Comparison of ENCODE assay signal across 25 cellular contexts in genomic region chr1:153800516-153800915, GRCh38. TPM values are rescaled to one million over a fixed set of nuclear protein-coding genes. Genes with fewer than 3 reads are reported as not detected.
DNase-seq lines count a peak whose midpoint lies in the region; ATAC-seq, FAIRE-seq and TF ChIP-seq lines count a peak whose summit lies in the region.
"Had no signal": no experiment of that assay in that cellular context is flagged by ENCODE, and none has a peak within 500 bp of the region (broad histone marks: within the 10 kb centered on the region; RNA-seq: fewer than 3 reads in every experiment).

No MANE protein-coding gene starts in this region.

- intact Hi-C loops in testis (cut with DNase I; ENCODE audit: low total_unique reads) = no loop called here
- intact Hi-C loops in left colon (cut with DNase I, micrococcal nuclease) = no loop called here

- TF ChIP-seq CTCF in RWPE2 (IDR thresholded peaks at IDR 0.05; ENCODE audit: poor library complexity, severe bottlenecking) (no peak), liver (IDR thresholded peaks at IDR 0.05; ENCODE audit: low read depth, low read length, missing input control) (no peak), testis (IDR thresholded peaks at IDR 0.05) (no peak)

- ATAC-seq in RWPE2 (ENCODE audit: low read depth) (no peak), left colon (no peak), GM21447 (IDR thresholded peaks at IDR 0.05; ENCODE audit: unreplicated experiment) (no peak)
- ATAC-seq: SK-N-SH treated with all-trans-retinoic acid at 6 μM for 48 hours, WTC11 had no signal

- no peaks in the 10 kb centered on the region for H3K9me3 Mint-ChIP-seq in activated naive CD4-positive, alpha-beta T cell treated with anti-CD3 and anti-CD28 coated beads, Interleukin-2, amount 10 ng/mL, durations not matched to agents 7 days and 5 days
- H3K9me3 Mint-ChIP-seq: WTC11 had no signal

- no peak for FAIRE-seq in HTR-8/SVneo (lab: Jason Lieb, UNC)
- FAIRE-seq: GM12891, H54 had no signal

- no peak overlapping the region for H3K9ac ChIP-seq in liver (ENCODE audit: low read depth in 1 of 2, low read length in 2 of 2)

- H3K27me3 ChIP-seq in RWPE2 (ENCODE audit: insufficient read depth, poor library complexity, severe bottlenecking) = no peaks in the 10 kb centered on the region
- H3K27me3 ChIP-seq in liver (ENCODE audit: control insufficient read depth in 4 of 4, insufficient read depth in 4 of 4, low read length in 3 of 4) = no peaks in the 10 kb centered on the region
- no peaks in the 10 kb centered on the region for H3K27me3 ChIP-seq in testis

- peak overlapping the region; percentile 6 for H3K27ac Mint-ChIP-seq in activated naive CD4-positive, alpha-beta T cell treated with anti-CD3 and anti-CD28 coated beads, Interleukin-2, amount 10 ng/mL, durations not matched to agents 7 days and 5 days
- H3K27ac Mint-ChIP-seq: WTC11 had no signal

- H3K4me1 Mint-ChIP-seq in activated naive CD4-positive, alpha-beta T cell treated with anti-CD3 and anti-CD28 coated beads, Interleukin-2, amount 10 ng/mL, durations not matched to agents 7 days and 5 days = peaks cover 41% of the 10 kb centered on the region

- no peak overlapping the region for H3K4me3 Mint-ChIP-seq in activated naive CD4-positive, alpha-beta T cell treated with anti-CD3 and anti-CD28 coated beads, Interleukin-2, amount 10 ng/mL, durations not matched to agents 7 days and 5 days
- H3K4me3 Mint-ChIP-seq: WTC11 had no signal

- TF ChIP-seq RAD21 in liver (IDR thresholded peaks at IDR 0.05) = peak in 1 of 2 donors; percentile 41

- H3K9me3 ChIP-seq in RWPE2 (ENCODE audit: severe bottlenecking) (no peaks in the 10 kb centered on the region), liver (ENCODE audit: control insufficient read depth in 4 of 4, low read length in 3 of 4) (no peaks in the 10 kb centered on the region), testis (no peaks in the 10 kb centered on the region)

- CTCF ChIA-PET in activated naive CD4-positive, alpha-beta T cell treated with anti-CD3 and anti-CD28 coated beads, Interleukin-2, amount 10 ng/mL, durations not matched to agents 7 days and 5 days (lab: Charles Lee) = no interaction called here

- TF ChIP-seq POLR2A in testis (IDR thresholded peaks at IDR 0.05) = no peak

- H3K4me3 ChIP-seq in RWPE2 (ENCODE audit: severe bottlenecking) = no peak overlapping the region
- H3K4me3 ChIP-seq in liver (ENCODE audit: low read depth in 1 of 3, low read length in 3 of 3) = no peak overlapping the region
- no peak overlapping the region for H3K4me3 ChIP-seq in testis
- H3K4me3 ChIP-seq: lung, skin epidermis had no signal

- 32% methylated on average over 7 of the region's 7 CpGs for WGBS in liver
- 53 to 100% methylated on average over 1 to 4 of the region's 7 CpGs for WGBS in testis, 2 donors

- no peaks in the 10 kb centered on the region for H3K36me3 ChIP-seq in RWPE2 (ENCODE audit: low read depth)
- H3K36me3 ChIP-seq in liver (ENCODE audit: control insufficient read depth in 4 of 4, insufficient read depth in 3 of 4, low read depth in 1 of 4, low read length in 3 of 4) = no peaks in the 10 kb centered on the region
- H3K36me3 ChIP-seq in testis (ENCODE audit: low read depth, missing control alignments) = no peaks in the 10 kb centered on the region

- peaks cover 22% of the 10 kb centered on the region for H3K36me3 Mint-ChIP-seq in activated naive CD4-positive, alpha-beta T cell treated with anti-CD3 and anti-CD28 coated beads, Interleukin-2, amount 10 ng/mL, durations not matched to agents 7 days and 5 days
- H3K36me3 Mint-ChIP-seq: WTC11 had no signal

- no peak overlapping the region for H3K27ac ChIP-seq in RWPE2 (ENCODE audit: poor library complexity, severe bottlenecking)
- peak overlapping the region in 1 of 2 donors; percentile 9 for H3K27ac ChIP-seq in liver (ENCODE audit: low read depth in 1 of 2, low read length in 2 of 2)
- H3K27ac ChIP-seq in testis = no peak overlapping the region
- H3K27ac ChIP-seq: C4-2B had no signal

- H3K4me1 ChIP-seq in RWPE2 (ENCODE audit: insufficient read depth, poor library complexity, severe bottlenecking) = no peaks in the 10 kb centered on the region
- H3K4me1 ChIP-seq in liver (ENCODE audit: control insufficient read depth in 4 of 4, insufficient read depth in 4 of 4, low read length in 3 of 4) = peaks cover 2 to 19% (median 13%) of the 10 kb centered on the region in 4 donors
- no peaks in the 10 kb centered on the region for H3K4me1 ChIP-seq in testis

- DNase-seq in activated naive CD4-positive, alpha-beta T cell treated with anti-CD3 and anti-CD28 coated beads, Interleukin-2, amount 10 ng/mL, durations not matched to agents 7 days and 5 days = no peak
- no peak for DNase-seq in activated naive CD4-positive, alpha-beta T cell (lab: John Stamatoyannopoulos, UW)
- DNase-seq in RWPE2 (ENCODE audit: low spot score) (peak; percentile 25), testis (peak; percentile 12), left colon (no peak), HTR-8/SVneo (ENCODE audit: insufficient read length, low spot score) (no peak)
- DNase-seq: ACHN; activated CD4-positive, alpha-beta T cell treated with anti-CD3 and anti-CD28 coated beads, Interleukin-2, amount 50 U/mL, for 4 hours; activated naive CD4-positive, alpha-beta T cell treated with Interleukin-2 at 50 U/mL for 16 hours; islet precursor cell; NCI-H1092; NCI-H2029; NCI-H226; NCI-H748 treated with DMSO at 0.1 percent for 48 hours; nucleus accumbens; T-helper 9 cell had no signal

- peaks cover 4% of the 10 kb centered on the region for H3K27me3 Mint-ChIP-seq in activated naive CD4-positive, alpha-beta T cell treated with anti-CD3 and anti-CD28 coated beads, Interleukin-2, amount 10 ng/mL, durations not matched to agents 7 days and 5 days

TF ChIP-seq in liver, 16 proteins besides CTCF, POLR2A, EP300 and RAD21:
- TF ChIP-seq EGR1 (IDR thresholded peaks at IDR 0.05; ENCODE audit: low read depth in 2 of 2) (peak; percentile 46 to 76), FOXA2 (IDR thresholded peaks at IDR 0.05) (no peak), RXRA (IDR thresholded peaks at IDR 0.05) (peak; percentile 83 to 89), NR2F2 (IDR thresholded peaks at IDR 0.05) (no peak), GABPA (IDR thresholded peaks at IDR 0.05 in 1 of 2, conservative IDR thresholded peaks at IDR 0.05 in 1 of 2) (no peak), YY1 (IDR thresholded peaks at IDR 0.05) (peak; percentile 42), HNF4A (conservative IDR thresholded peaks at IDR 0.05) (peak; percentile 24 to 36), FOXA1 (IDR thresholded peaks at IDR 0.05) (no peak), SP1 (IDR thresholded peaks at IDR 0.05) (peak; percentile 55), TAF1 (conservative IDR thresholded peaks at IDR 0.05) (no peak)

RNA-seq across cellular contexts. Expression of gene SLC27A3, which starts 25.3 kb away (rescaled TPM):
- total RNA-seq in liver (10 to 100 TPM; 18.1 to 29.1 TPM), testis (10 to 100 TPM; 38.5 to 54.9 TPM), left colon (10 to 100 TPM; 22.5 to 24.8 TPM)
- polyA plus RNA-seq in liver (10 to 100 TPM; 27.2 to 47.4 TPM), testis (ENCODE audit: insufficient read depth, low read depth, low replicate concordance) (83.3 TPM)

Comparison
In these comparisons a context has a peak if more than half of its experiments do, and no peak if none do; other contexts are left out.
1. DNase-seq: peak in RWPE2 (single experiment) and testis (single experiment); none in activated naive CD4-positive, alpha-beta T cell treated with anti-CD3 and anti-CD28 coated beads, Interleukin-2, amount 10 ng/mL, durations not matched to agents 7 days and 5 days (single experiment), activated naive CD4-positive, alpha-beta T cell (0 of 4), left colon (0 of 2) and HTR-8/SVneo (single experiment).